In genomic region chr2:231611273-231612198, GRCh38 we compare ENCODE assay signal across 8 cellular contexts. TPM values are rescaled to one million over a fixed set of nuclear protein-coding genes. Genes with fewer than 3 reads are reported as not detected.
A peak's percentile ranks its signal among the peaks of the same experiment; 100 is the strongest.
DNase-seq lines count a peak whose midpoint lies in the region; ATAC-seq and TF ChIP-seq lines count a peak whose summit lies in the region.

No MANE protein-coding gene starts in this region.

- H3K27me3 Mint-ChIP-seq in activated T-cell treated with anti-CD3 and anti-CD28 coated beads, Interleukin-2, amount 50 U/mL, for 72 hours (ENCODE audit: low read depth): no peaks in the 10 kb centered on the region

- H3K4me1 Mint-ChIP-seq in activated T-cell treated with anti-CD3 and anti-CD28 coated beads, Interleukin-2, amount 50 U/mL, for 72 hours (ENCODE audit: low read depth): peaks cover 55% of the 10 kb centered on the region

- H3K36me3 ChIP-seq in NT2/D1 (ENCODE audit: insufficient read depth, insufficient read length, low read length) (no peaks in the 10 kb centered on the region), rectal smooth muscle tissue (ENCODE audit: control insufficient read depth, insufficient read depth, low read length) (no peaks in the 10 kb centered on the region)

- peak overlapping the region; percentile 73 to 79 for H3K4me3 Mint-ChIP-seq in activated T-cell treated with anti-CD3 and anti-CD28 coated beads, Interleukin-2, amount 50 U/mL, for 72 hours

- peak; percentile 55 to 64 for ATAC-seq in activated T-cell treated with anti-CD3 and anti-CD28 coated beads, Interleukin-2, amount 50 U/mL, for 72 hours (replicated peaks in 1 of 2)
- ATAC-seq in GM21786 (IDR thresholded peaks at IDR 0.05; ENCODE audit: unreplicated experiment): no peak
- ATAC-seq in GM18519 (IDR thresholded peaks at IDR 0.05; ENCODE audit: low FRiP score, unreplicated experiment): no peak

- H3K36me3 Mint-ChIP-seq in activated T-cell treated with anti-CD3 and anti-CD28 coated beads, Interleukin-2, amount 50 U/mL, for 72 hours (ENCODE audit: insufficient read depth in 2 of 2): no peaks in the 10 kb centered on the region

- H3K4me1 ChIP-seq in NT2/D1 (ENCODE audit: insufficient read depth, insufficient read length) (peaks cover 21% of the 10 kb centered on the region), rectal smooth muscle tissue (ENCODE audit: control insufficient read depth, insufficient read depth, low read length) (peaks cover 30% of the 10 kb centered on the region)

- DNase-seq in NT2/D1 (ENCODE audit: low read depth, low spot score) (peak; percentile 40), fibroblast of peridontal ligament (ENCODE audit: extremely low read depth) (peak; percentile 70), middle frontal gyrus (ENCODE audit: extremely low spot score, low spot score) (no peak)
- DNase-seq in activated T-cell treated with anti-CD3 and anti-CD28 coated beads, Interleukin-2, amount 50 U/mL, for 72 hours: peak; percentile 70 to 80

- peak; percentile 18 for TF ChIP-seq CTCF in GM12873 (IDR thresholded peaks at IDR 0.05; ENCODE audit: insufficient read depth, low read depth, low read length, missing control alignments)

- H3K9me3 ChIP-seq in NT2/D1 (ENCODE audit: insufficient read depth, low read length): no peaks in the 10 kb centered on the region

- H3K27me3 ChIP-seq in NT2/D1 (ENCODE audit: insufficient read depth, insufficient read length) (no peaks in the 10 kb centered on the region), rectal smooth muscle tissue (ENCODE audit: control insufficient read depth, insufficient read depth, low read length) (no peaks in the 10 kb centered on the region)

- peak overlapping the region; percentile 63 for H3K9ac ChIP-seq in NT2/D1 (ENCODE audit: insufficient read length, low read depth)
- no peak overlapping the region for H3K9ac ChIP-seq in rectal smooth muscle tissue (ENCODE audit: low read length)

- H3K27ac ChIP-seq in rectal smooth muscle tissue (ENCODE audit: low read depth, low read length): peak overlapping the region; percentile 99

- no peaks in the 10 kb centered on the region for H3K9me3 Mint-ChIP-seq in activated T-cell treated with anti-CD3 and anti-CD28 coated beads, Interleukin-2, amount 50 U/mL, for 72 hours

- H3K4me3 ChIP-seq in NT2/D1 (ENCODE audit: insufficient read length, low read depth) (no peak overlapping the region), rectal smooth muscle tissue (ENCODE audit: low read length) (no peak overlapping the region)

- peak overlapping the region; percentile 88 for H3K27ac Mint-ChIP-seq in activated T-cell treated with anti-CD3 and anti-CD28 coated beads, Interleukin-2, amount 50 U/mL, for 72 hours

RNA-seq across cellular contexts. Expression of gene TEX44, which starts 18.9 kb away (rescaled TPM):
- not detected for total RNA-seq in activated T-cell treated with anti-CD3 and anti-CD28 coated beads, Interleukin-2, amount 50 U/mL, for 72 hours

Comparison
In these comparisons a context has a peak if more than half of its experiments do, and no peak if none do; other contexts are left out.
1. ATAC-seq: peak in activated T-cell treated with anti-CD3 and anti-CD28 coated beads, Interleukin-2, amount 50 U/mL, for 72 hours (2 of 2); none in GM21786 (single experiment) and GM18519 (single experiment).